ENCODE assay signal across 8 cellular contexts in genomic region chr1:232949636-232950196, GRCh38. TPM values are rescaled to one million over a fixed set of nuclear protein-coding genes. Genes with fewer than 3 reads are reported as not detected.
DNase-seq lines count a peak whose midpoint lies in the region; ATAC-seq and TF ChIP-seq lines count a peak whose summit lies in the region.

No MANE protein-coding gene starts in this region.

- ATAC-seq in activated naive CD8-positive, alpha-beta T cell treated with anti-CD3 and anti-CD28 coated beads, Interleukin-2, amount 10 ng/mL, durations not matched to agents 7 days and 5 days (ENCODE audit: low read depth) = no peak
- ATAC-seq in GM18870 (IDR thresholded peaks at IDR 0.05; ENCODE audit: unreplicated experiment) (no peak), GM18505 (IDR thresholded peaks at IDR 0.05; ENCODE audit: unreplicated experiment) (no peak)

- H3K9me3 Mint-ChIP-seq in T-helper 2 cell treated with Interferon-gamma antibody and Interleukin-4, amounts not matched to agents 5 μg/mL and 100 μg/mL, for 36 hours = no peaks in the 10 kb centered on the region
- no peaks in the 10 kb centered on the region for H3K9me3 Mint-ChIP-seq in activated naive CD8-positive, alpha-beta T cell treated with anti-CD3 and anti-CD28 coated beads, Interleukin-2, amount 10 ng/mL, durations not matched to agents 7 days and 5 days

- H3K27ac ChIP-seq in layer of hippocampus (ENCODE audit: low read depth, low read length) (peak overlapping the region; percentile 82), testis (peak overlapping the region; percentile 40 to 79)

- no peak for TF ChIP-seq POLR2A in testis (IDR thresholded peaks at IDR 0.05)
- no peak for TF ChIP-seq POLR2A in GM18505 (IDR thresholded peaks at IDR 0.05; ENCODE audit: borderline replicate concordance, extremely low read depth, insufficient read depth, insufficient read length)

- no peaks in the 10 kb centered on the region for H3K9me3 ChIP-seq in testis

- H3K36me3 ChIP-seq in testis (ENCODE audit: low read depth, missing control alignments) = no peaks in the 10 kb centered on the region

- H3K36me3 Mint-ChIP-seq in T-helper 2 cell treated with Interferon-gamma antibody and Interleukin-4, amounts not matched to agents 5 μg/mL and 100 μg/mL, for 36 hours (ENCODE audit: low read depth) = peaks cover 1% of the 10 kb centered on the region
- H3K36me3 Mint-ChIP-seq in activated naive CD8-positive, alpha-beta T cell treated with anti-CD3 and anti-CD28 coated beads, Interleukin-2, amount 10 ng/mL, durations not matched to agents 7 days and 5 days = peaks cover 7% of the 10 kb centered on the region

- H3K4me3 ChIP-seq in testis = peak overlapping the region; percentile 85 to 86

- WGBS in testis, 2 donors = 56 to 67% methylated on average over 5 of the region's 5 CpGs

- peaks cover 29% of the 10 kb centered on the region for H3K4me1 Mint-ChIP-seq in T-helper 2 cell treated with Interferon-gamma antibody and Interleukin-4, amounts not matched to agents 5 μg/mL and 100 μg/mL, for 36 hours (ENCODE audit: low read depth)
- peaks cover 30% of the 10 kb centered on the region for H3K4me1 Mint-ChIP-seq in activated naive CD8-positive, alpha-beta T cell treated with anti-CD3 and anti-CD28 coated beads, Interleukin-2, amount 10 ng/mL, durations not matched to agents 7 days and 5 days

- peak overlapping the region; percentile 88 for H3K27ac Mint-ChIP-seq in T-helper 2 cell treated with Interferon-gamma antibody and Interleukin-4, amounts not matched to agents 5 μg/mL and 100 μg/mL, for 36 hours
- peak overlapping the region; percentile 92 for H3K27ac Mint-ChIP-seq in activated naive CD8-positive, alpha-beta T cell treated with anti-CD3 and anti-CD28 coated beads, Interleukin-2, amount 10 ng/mL, durations not matched to agents 7 days and 5 days

- no peaks in the 10 kb centered on the region for H3K27me3 Mint-ChIP-seq in T-helper 2 cell treated with Interferon-gamma antibody and Interleukin-4, amounts not matched to agents 5 μg/mL and 100 μg/mL, for 36 hours (ENCODE audit: low read depth)
- no peaks in the 10 kb centered on the region for H3K27me3 Mint-ChIP-seq in activated naive CD8-positive, alpha-beta T cell treated with anti-CD3 and anti-CD28 coated beads, Interleukin-2, amount 10 ng/mL, durations not matched to agents 7 days and 5 days

- POLR2A ChIA-PET in activated naive CD8-positive, alpha-beta T cell treated with anti-CD3 and anti-CD28 coated beads, Interleukin-2, amount 10 ng/mL, durations not matched to agents 7 days and 5 days (lab: Charles Lee) = interaction anchor here (1.0 kb wide), 1 partner anchor 26 kb away, joined by 5 read pairs; no protein-coding TSS in a partner anchor

- intact Hi-C loops in testis (cut with DNase I; ENCODE audit: low total_unique reads) = no loop called here

- no peaks in the 10 kb centered on the region for H3K27me3 ChIP-seq in layer of hippocampus (ENCODE audit: control insufficient read depth, insufficient read depth, low read length)
- no peaks in the 10 kb centered on the region for H3K27me3 ChIP-seq in testis

- H3K4me3 Mint-ChIP-seq in T-helper 2 cell treated with Interferon-gamma antibody and Interleukin-4, amounts not matched to agents 5 μg/mL and 100 μg/mL, for 36 hours = peak overlapping the region; percentile 95
- peak overlapping the region; percentile 94 for H3K4me3 Mint-ChIP-seq in activated naive CD8-positive, alpha-beta T cell treated with anti-CD3 and anti-CD28 coated beads, Interleukin-2, amount 10 ng/mL, durations not matched to agents 7 days and 5 days

- no peak for DNase-seq in T-helper 2 cell treated with Interferon-gamma antibody and Interleukin-4, amounts not matched to agents 5 μg/mL and 100 μg/mL, for 36 hours (ENCODE audit: low spot score)
- DNase-seq in T-helper 2 cell (no peak), testis (no peak), NCI-H1436 (lab: John Stamatoyannopoulos, UW) (no peak)
- no peak for DNase-seq in activated naive CD8-positive, alpha-beta T cell treated with anti-CD3 and anti-CD28 coated beads, Interleukin-2, amount 10 ng/mL, durations not matched to agents 7 days and 5 days

- H3K4me1 ChIP-seq in testis = no peaks in the 10 kb centered on the region

- TF ChIP-seq CTCF in testis (IDR thresholded peaks at IDR 0.05) = no peak

RNA-seq across cellular contexts. Expression of gene NTPCR, which starts 0.7 kb away (rescaled TPM):
- total RNA-seq in activated naive CD8-positive, alpha-beta T cell treated with anti-CD3 and anti-CD28 coated beads, Interleukin-2, amount 10 ng/mL, durations not matched to agents 7 days and 5 days = 10 to 100 TPM; 26.2 to 27.1 TPM
- total RNA-seq in testis = 10 to 100 TPM; 25.5 to 38.8 TPM
- 85.1 TPM for polyA plus RNA-seq in testis (ENCODE audit: insufficient read depth, low read depth, low replicate concordance)
